ENCODE assay signal across 1 cellular context in genomic region chr17:65243838-65244237, GRCh38.
TF ChIP-seq lines count a peak whose summit lies in the region.

No MANE protein-coding gene starts in this region.

TF ChIP-seq in WTC11, 78 proteins besides CTCF, POLR2A, EP300 and RAD21 (continued from another document):
- TF ChIP-seq ZNF532 (CRISPR knock-in tag; IDR thresholded peaks at IDR 0.05; ENCODE audit: borderline replicate concordance) (no peak), IRF2 (CRISPR knock-in tag; IDR thresholded peaks at IDR 0.05; ENCODE audit: borderline replicate concordance, low read depth) (no peak), ERG (CRISPR knock-in tag; IDR thresholded peaks at IDR 0.05) (no peak)
